ENCODE assay signal across 10 cellular contexts in the genomic region with DNA sequence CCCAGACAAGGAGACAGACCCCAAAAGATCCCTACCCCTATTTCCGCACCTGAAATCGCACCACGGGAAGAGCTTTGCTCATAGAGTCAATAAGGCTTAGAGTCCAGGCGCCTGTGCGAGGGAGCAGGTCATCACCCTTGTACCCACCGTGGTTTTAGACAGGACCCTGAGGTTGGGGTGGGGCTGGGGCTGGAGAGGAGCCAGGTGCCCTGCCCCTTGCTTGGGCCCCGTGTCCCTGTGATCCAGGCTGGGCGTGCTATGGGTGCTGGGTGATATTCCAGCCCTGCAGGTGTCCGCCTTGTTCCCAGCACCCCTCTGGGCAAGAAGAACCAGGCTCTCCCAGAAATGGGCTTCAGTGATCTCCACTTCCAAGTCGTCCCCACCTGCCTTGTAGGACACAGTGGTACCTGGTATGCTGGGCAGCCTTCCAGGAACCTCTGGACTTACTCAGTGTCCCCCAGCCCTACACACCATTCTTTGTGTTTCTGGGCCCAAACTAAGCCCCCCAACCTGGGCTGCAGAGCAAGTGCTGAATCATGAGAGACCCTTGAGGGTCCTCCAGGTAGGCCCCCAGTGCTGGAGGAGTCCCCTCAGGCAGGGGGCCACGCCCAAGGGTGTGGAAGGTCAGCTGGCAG. TPM values are rescaled to one million over a fixed set of nuclear protein-coding genes. Genes with fewer than 3 reads are reported as not detected.
DNase-seq lines count a peak whose midpoint lies in the region; ATAC-seq, FAIRE-seq and TF ChIP-seq lines count a peak whose summit lies in the region.
"Had no signal": no experiment of that assay in that cellular context is flagged by ENCODE, and none has a peak within 500 bp of the region (broad histone marks: within the 10 kb centered on the region; RNA-seq: fewer than 3 reads in every experiment).

No MANE protein-coding gene starts in this region.

- POLR2A ChIA-PET in HEK293T (lab: Yijun Ruan, JAX): no interaction called here

- no peak for TF ChIP-seq CTCF in GM12865 (IDR thresholded peaks at IDR 0.05; ENCODE audit: insufficient read depth, low read depth, low read length, missing control alignments)

- no peak for TF ChIP-seq POLR2A in H54 (IDR thresholded peaks at IDR 0.05; ENCODE audit: low read depth, low read length)

- CTCF ChIA-PET in HEK293T (lab: Yijun Ruan, JAX): interaction anchor here (1.0 kb wide), 1 partner anchor 39 kb away, joined by 3 read pairs; no protein-coding TSS in a partner anchor

- H3K9me3 ChIP-seq in adipocyte (ENCODE audit: control insufficient read depth, low read length) (no peaks in the 10 kb centered on the region), skeletal muscle tissue (ENCODE audit: control insufficient read depth in 3 of 3, low read length in 3 of 3) (no peaks in the 10 kb centered on the region)

- H3K27me3 ChIP-seq in adipocyte (replicated peaks; ENCODE audit: control insufficient read depth, insufficient read depth, low read length): no peaks in the 10 kb centered on the region
- H3K27me3 ChIP-seq in skeletal muscle tissue (ENCODE audit: control insufficient read depth in 3 of 3, insufficient read depth in 3 of 3, low read length in 3 of 3): no peaks in the 10 kb centered on the region

- H3K4me1 ChIP-seq in adipocyte (ENCODE audit: control insufficient read depth, insufficient read depth, low read length) (peaks cover 52% of the 10 kb centered on the region), skeletal muscle tissue (ENCODE audit: control insufficient read depth in 3 of 3, insufficient read depth in 3 of 3, low read length in 3 of 3) (peaks cover 77 to 81% (median 79%) of the 10 kb centered on the region in 3 donors)

- H3K27ac ChIP-seq in skeletal muscle tissue (ENCODE audit: low read depth, low read length): peak overlapping the region; percentile 95

- H3K9ac ChIP-seq in adipocyte (ENCODE audit: low read length): peak overlapping the region; percentile 82
- H3K9ac ChIP-seq in skeletal muscle tissue (ENCODE audit: low read depth in 1 of 3, low read length in 3 of 3): no peak overlapping the region

- no peak for FAIRE-seq in H54 (lab: Jason Lieb, UNC)

- ATAC-seq in left ventricle myocardium superior: no peak

- no peak for DNase-seq in GM12865 (ENCODE audit: low read depth)
- no peak for DNase-seq in adipocyte (ENCODE audit: low read depth)
- DNase-seq in left ventricle myocardium superior: peak; percentile 33
- DNase-seq in H54 (ENCODE audit: insufficient read length, low spot score): no peak
- DNase-seq in activated effector memory CD4-positive, alpha-beta T cell treated with Interleukin-2 at 50 U/mL for 16 hours: no peak
- DNase-seq in MV-4-11 (lab: John Stamatoyannopoulos, UW): no peak
- no peak for DNase-seq in HEK293T (ENCODE audit: extremely low spot score)
- DNase-seq: foreskin fibroblast, GOT3 had no signal

- H3K4me3 ChIP-seq in GM12865 (ENCODE audit: low read depth, low read length) (peak overlapping the region; percentile 3; the same call in 1 of the 2 replicates), adipocyte (ENCODE audit: low read length) (no peak overlapping the region), skeletal muscle tissue (ENCODE audit: low read length in 3 of 3) (no peak overlapping the region)

- intact Hi-C loops in left ventricle myocardium superior (cut with micrococcal nuclease): no loop called here

- H3K36me3 ChIP-seq in adipocyte (ENCODE audit: control insufficient read depth, insufficient read depth, low read length, severe bottlenecking) (peaks cover 9% of the 10 kb centered on the region), skeletal muscle tissue (ENCODE audit: control insufficient read depth in 3 of 3, insufficient read depth in 3 of 3, low read length in 3 of 3) (peaks cover 0 to 10% (median 3%) of the 10 kb centered on the region in 3 donors)

TF ChIP-seq in HEK293T, 16 proteins besides CTCF, POLR2A, EP300 and RAD21:
- TF ChIP-seq FOXK2 (IDR thresholded peaks at IDR 0.05) (no peak), CTBP1 (IDR thresholded peaks at IDR 0.05; ENCODE audit: borderline replicate concordance) (no peak), SUZ12 (IDR thresholded peaks at IDR 0.05) (no peak), L3MBTL2 (conservative IDR thresholded peaks at IDR 0.05) (no peak), SP1 (IDR thresholded peaks at IDR 0.05) (no peak), HDGF (IDR thresholded peaks at IDR 0.05; ENCODE audit: borderline replicate concordance) (no peak), ZNF384 (IDR thresholded peaks at IDR 0.05) (no peak), NFRKB (IDR thresholded peaks at IDR 0.05) (no peak), FOXA1 (IDR thresholded peaks at IDR 0.05) (no peak), BHLHE40 (IDR thresholded peaks at IDR 0.05; ENCODE audit: borderline replicate concordance) (no peak), LEF1 (IDR thresholded peaks at IDR 0.05; ENCODE audit: borderline replicate concordance) (no peak), TARDBP (IDR thresholded peaks at IDR 0.05) (no peak), FOXM1 (IDR thresholded peaks at IDR 0.05; ENCODE audit: borderline replicate concordance) (no peak), ARNT (IDR thresholded peaks at IDR 0.05) (no peak), ELF4 (IDR thresholded peaks at IDR 0.05) (no peak)
- TF ChIP-seq, protein P1, sequence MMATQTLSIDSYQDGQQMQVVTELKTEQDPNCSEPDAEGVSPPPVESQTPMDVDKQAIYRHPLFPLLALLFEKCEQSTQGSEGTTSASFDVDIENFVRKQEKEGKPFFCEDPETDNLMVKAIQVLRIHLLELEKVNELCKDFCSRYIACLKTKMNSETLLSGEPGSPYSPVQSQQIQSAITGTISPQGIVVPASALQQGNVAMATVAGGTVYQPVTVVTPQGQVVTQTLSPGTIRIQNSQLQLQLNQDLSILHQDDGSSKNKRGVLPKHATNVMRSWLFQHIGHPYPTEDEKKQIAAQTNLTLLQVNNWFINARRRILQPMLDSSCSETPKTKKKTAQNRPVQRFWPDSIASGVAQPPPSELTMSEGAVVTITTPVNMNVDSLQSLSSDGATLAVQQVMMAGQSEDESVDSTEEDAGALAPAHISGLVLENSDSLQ (IDR thresholded peaks at IDR 0.05): no peak

RNA-seq across cellular contexts. Expression of a gene that starts 4.5 kb away (rescaled TPM):
- total RNA-seq in left ventricle myocardium superior: 653 TPM
- 221 TPM for total RNA-seq in skeletal muscle tissue

RNA-seq across cellular contexts. Expression of a gene that starts 18.9 kb away (rescaled TPM):
- total RNA-seq in left ventricle myocardium superior (34.8 TPM), skeletal muscle tissue (23.5 TPM)
